ENCODE assay signal across 19 cellular contexts in genomic region chr18:25019946-25020345, GRCh38.
"Had no signal": no experiment of that assay in that cellular context is flagged by ENCODE, and none has a peak within 500 bp of the region (broad histone marks: within the 10 kb centered on the region; RNA-seq: fewer than 3 reads in every experiment).

No MANE protein-coding gene starts in this region.

- H3K27ac ChIP-seq: hepatocyte, left ventricle myocardium inferior, neural progenitor cell, neutrophil, parathyroid adenoma, psoas muscle, spleen, tibial nerve, uterus had no signal

- H3K36me3 ChIP-seq: left ventricle myocardium inferior, neural progenitor cell, neutrophil, spleen, tibial nerve, uterus had no signal

- H3K4me3 ChIP-seq: hepatocyte, left ventricle myocardium inferior, neural progenitor cell, psoas muscle, spleen, tibial nerve, uterus had no signal

- ATAC-seq: natural killer cell; psoas muscle; right cardiac atrium; sciatic nerve; stimulated activated effector memory CD8-positive, alpha-beta T cell treated with anti-CD3 and anti-CD28 coated beads, Interleukin-12 subunit alpha, Interleukin-12 subunit beta, amount 100 ng/mL, for 72 hours had no signal

- H3K9ac ChIP-seq: neural progenitor cell, parathyroid adenoma had no signal

- H2AFZ ChIP-seq: hepatocyte, parathyroid adenoma had no signal

- H3K4me1 ChIP-seq: left ventricle myocardium inferior, parathyroid adenoma, psoas muscle, spleen, tibial nerve, uterus had no signal

- DNase-seq: left ventricle myocardium inferior; naive B cell; natural killer cell; nephron progenitor cell; occipital lobe; psoas muscle; right cardiac atrium; small intestine; spleen; stimulated activated CD4-positive, alpha-beta T cell treated with anti-CD3 and anti-CD28 coated beads, Interleukin-4, amount 100 ng/mL, for 24 hours; stimulated activated naive CD4-positive, alpha-beta T cell; uterus had no signal

- H3K79me2 ChIP-seq: hepatocyte, parathyroid adenoma had no signal

- H3K27me3 ChIP-seq: hepatocyte, neural progenitor cell, neutrophil, spleen, tibial nerve, uterus had no signal

- H3K9me3 ChIP-seq: neutrophil, psoas muscle, uterus had no signal

- H3K4me2 ChIP-seq: hepatocyte, neural progenitor cell had no signal
